8 cellular contexts compared by ENCODE assay signal in genomic region chr6:501891-502601, GRCh38.
DNase-seq lines count a peak whose midpoint lies in the region; ATAC-seq and TF ChIP-seq lines count a peak whose summit lies in the region.

No MANE protein-coding gene starts in this region.

- no peak for TF ChIP-seq CTCF in WTC11 (IDR thresholded peaks at IDR 0.05)
- no peak for TF ChIP-seq CTCF in stomach (IDR thresholded peaks at IDR 0.05)

- peak; percentile 72 for ATAC-seq in WTC11
- peak; percentile 56 for ATAC-seq in effector memory CD8-positive, alpha-beta T cell (replicated peaks)
- ATAC-seq in GM19455 (IDR thresholded peaks at IDR 0.05; ENCODE audit: unreplicated experiment), result no peak

- H3K4me1 ChIP-seq in stomach, result no peaks in the 10 kb centered on the region

- H3K36me3 Mint-ChIP-seq in WTC11, result peaks cover 8% of the 10 kb centered on the region
- peaks cover 27% of the 10 kb centered on the region for H3K36me3 Mint-ChIP-seq in effector memory CD8-positive, alpha-beta T cell (ENCODE audit: insufficient read depth)

- 69 to 82% (median 78%) methylated on average over 20 to 22 of the region's 22 CpGs for WGBS in stomach, 5 donors

- no peak overlapping the region for H3K27ac ChIP-seq in stomach

- 0 out of 2 replicates have a peak, but pooled peaks cover 5% of the 10 kb centered on the region for H3K4me1 Mint-ChIP-seq in WTC11
- H3K4me1 Mint-ChIP-seq in effector memory CD8-positive, alpha-beta T cell (ENCODE audit: low read depth in 2 of 2), result peaks cover 35 to 47% of the 10 kb centered on the region in 2 donors

- H3K4me3 ChIP-seq in H7 (ENCODE audit: insufficient read depth, low read depth, low read length), result no peak overlapping the region
- peak overlapping the region in 2 of 4 donors; percentile 3 to 26 for H3K4me3 ChIP-seq in stomach

- H3K9me3 ChIP-seq in stomach, result no peaks in the 10 kb centered on the region

- H3K27me3 ChIP-seq in H7 (ENCODE audit: control insufficient read depth, insufficient read depth, low read length), result no peaks in the 10 kb centered on the region
- no peaks in the 10 kb centered on the region for H3K27me3 ChIP-seq in stomach

- H3K9me3 Mint-ChIP-seq in WTC11, result no peaks in the 10 kb centered on the region
- no peaks in the 10 kb centered on the region for H3K9me3 Mint-ChIP-seq in effector memory CD8-positive, alpha-beta T cell

- TF ChIP-seq EP300 in stomach (IDR thresholded peaks at IDR 0.05), result no peak

- H3K4me3 Mint-ChIP-seq in WTC11, result no peak overlapping the region
- peak overlapping the region; percentile 95 for H3K4me3 Mint-ChIP-seq in effector memory CD8-positive, alpha-beta T cell

- no peak for TF ChIP-seq POLR2A in stomach (IDR thresholded peaks at IDR 0.05)

- POLR2A ChIA-PET in WTC11 (lab: Charles Lee), result no interaction called here

- CTCF ChIA-PET in WTC11 (lab: Charles Lee), result no interaction called here

- H3K36me3 ChIP-seq in H7 (replicated peaks; ENCODE audit: control insufficient read depth, insufficient read depth, low read length) (no peaks in the 10 kb centered on the region; the same call in none of the 2 replicates), stomach (peaks cover 0 to 37% (median 33%) of the 10 kb centered on the region in 4 donors)

- no peaks in the 10 kb centered on the region for H3K27me3 Mint-ChIP-seq in WTC11 (ENCODE audit: low read depth)
- H3K27me3 Mint-ChIP-seq in effector memory CD8-positive, alpha-beta T cell, result no peaks in the 10 kb centered on the region

- peak; percentile 57 for DNase-seq in H7
- no peak for DNase-seq in WTC11 (ENCODE audit: low spot score)
- DNase-seq in effector memory CD8-positive, alpha-beta T cell, result peak; percentile 12 to 39 (median 18)
- peak; percentile 60 to 77 for DNase-seq in stimulated activated CD8-positive, alpha-beta memory T cell treated with anti-CD3 and anti-CD28 coated beads, Interleukin-7, amount 100 ng/mL, for 48 hours (ENCODE audit: extremely low read depth in 1 of 2, low read depth in 1 of 2)
- DNase-seq in stomach, result no peak
- no peak for DNase-seq in CD1c-positive myeloid dendritic cell (ENCODE audit: extremely low spot score)
- DNase-seq in cerebellar nuclear complex (lab: John Stamatoyannopoulos, UW), result no peak

- no peak overlapping the region for H3K27ac Mint-ChIP-seq in WTC11
- peak overlapping the region; percentile 91 to 95 for H3K27ac Mint-ChIP-seq in effector memory CD8-positive, alpha-beta T cell

- intact Hi-C loops in stomach (cut with DNase I; ENCODE audit: low total_unique reads), result no loop called here

TF ChIP-seq in WTC11, 78 proteins besides CTCF, POLR2A, EP300 and RAD21:
- TF ChIP-seq CBFB (CRISPR knock-in tag; IDR thresholded peaks at IDR 0.05; ENCODE audit: low read depth) (no peak), RELA (CRISPR knock-in tag; IDR thresholded peaks at IDR 0.05; ENCODE audit: borderline replicate concordance) (no peak), ZNF263 (CRISPR knock-in tag; IDR thresholded peaks at IDR 0.05; ENCODE audit: low read depth) (no peak), TP53 (CRISPR knock-in tag; IDR thresholded peaks at IDR 0.05) (no peak), JAZF1 (CRISPR knock-in tag; IDR thresholded peaks at IDR 0.05) (no peak), ZNF219 (CRISPR knock-in tag; IDR thresholded peaks at IDR 0.05; ENCODE audit: borderline replicate concordance) (no peak), IRF2 (CRISPR knock-in tag; IDR thresholded peaks at IDR 0.05; ENCODE audit: borderline replicate concordance, low read depth) (no peak), FOXP1 (CRISPR knock-in tag; IDR thresholded peaks at IDR 0.05; ENCODE audit: borderline replicate concordance) (no peak)
- TF ChIP-seq, protein P1, sequence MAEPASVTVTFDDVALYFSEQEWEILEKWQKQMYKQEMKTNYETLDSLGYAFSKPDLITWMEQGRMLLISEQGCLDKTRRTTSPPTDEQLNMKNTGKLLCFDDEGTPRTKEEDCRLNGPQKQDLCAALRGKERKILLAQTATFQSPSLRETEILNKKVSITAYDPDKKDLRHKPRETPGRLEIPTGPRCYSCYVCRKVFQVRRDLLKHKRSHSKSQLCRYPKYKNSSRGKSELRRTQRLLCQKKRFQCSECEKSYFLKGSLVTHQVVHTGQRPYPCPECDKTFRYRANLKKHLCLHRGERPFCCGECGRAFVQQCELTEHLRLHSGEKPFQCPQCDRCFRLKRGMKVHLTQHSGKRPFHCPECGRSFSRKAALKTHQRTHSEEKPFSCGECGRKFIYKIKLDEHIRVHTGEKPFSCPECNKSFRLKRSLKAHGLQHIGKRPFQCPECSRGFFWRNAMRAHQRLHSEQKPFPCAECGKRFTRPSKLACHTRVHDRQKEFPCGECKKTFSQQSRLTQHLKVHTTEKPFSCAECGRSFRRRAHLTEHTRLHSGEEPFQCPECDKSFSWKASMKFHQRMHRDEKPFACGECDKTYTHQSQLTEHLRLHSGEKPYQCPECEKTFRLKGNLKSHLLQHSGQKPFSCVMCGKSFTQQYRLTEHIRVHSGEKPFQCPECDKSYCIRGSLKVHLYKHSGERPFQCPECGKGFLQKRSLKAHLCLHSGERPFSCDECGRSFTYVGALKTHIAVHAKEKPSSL (CRISPR knock-in tag; conservative IDR thresholded peaks at IDR 0.05), result no peak
- TF ChIP-seq, protein P2, sequence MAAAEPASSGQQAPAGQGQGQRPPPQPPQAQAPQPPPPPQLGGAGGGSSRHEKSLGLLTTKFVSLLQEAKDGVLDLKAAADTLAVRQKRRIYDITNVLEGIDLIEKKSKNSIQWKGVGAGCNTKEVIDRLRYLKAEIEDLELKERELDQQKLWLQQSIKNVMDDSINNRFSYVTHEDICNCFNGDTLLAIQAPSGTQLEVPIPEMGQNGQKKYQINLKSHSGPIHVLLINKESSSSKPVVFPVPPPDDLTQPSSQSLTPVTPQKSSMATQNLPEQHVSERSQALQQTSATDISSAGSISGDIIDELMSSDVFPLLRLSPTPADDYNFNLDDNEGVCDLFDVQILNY (CRISPR knock-in tag; IDR thresholded peaks at IDR 0.05), result no peak
- TF ChIP-seq, protein P3, sequence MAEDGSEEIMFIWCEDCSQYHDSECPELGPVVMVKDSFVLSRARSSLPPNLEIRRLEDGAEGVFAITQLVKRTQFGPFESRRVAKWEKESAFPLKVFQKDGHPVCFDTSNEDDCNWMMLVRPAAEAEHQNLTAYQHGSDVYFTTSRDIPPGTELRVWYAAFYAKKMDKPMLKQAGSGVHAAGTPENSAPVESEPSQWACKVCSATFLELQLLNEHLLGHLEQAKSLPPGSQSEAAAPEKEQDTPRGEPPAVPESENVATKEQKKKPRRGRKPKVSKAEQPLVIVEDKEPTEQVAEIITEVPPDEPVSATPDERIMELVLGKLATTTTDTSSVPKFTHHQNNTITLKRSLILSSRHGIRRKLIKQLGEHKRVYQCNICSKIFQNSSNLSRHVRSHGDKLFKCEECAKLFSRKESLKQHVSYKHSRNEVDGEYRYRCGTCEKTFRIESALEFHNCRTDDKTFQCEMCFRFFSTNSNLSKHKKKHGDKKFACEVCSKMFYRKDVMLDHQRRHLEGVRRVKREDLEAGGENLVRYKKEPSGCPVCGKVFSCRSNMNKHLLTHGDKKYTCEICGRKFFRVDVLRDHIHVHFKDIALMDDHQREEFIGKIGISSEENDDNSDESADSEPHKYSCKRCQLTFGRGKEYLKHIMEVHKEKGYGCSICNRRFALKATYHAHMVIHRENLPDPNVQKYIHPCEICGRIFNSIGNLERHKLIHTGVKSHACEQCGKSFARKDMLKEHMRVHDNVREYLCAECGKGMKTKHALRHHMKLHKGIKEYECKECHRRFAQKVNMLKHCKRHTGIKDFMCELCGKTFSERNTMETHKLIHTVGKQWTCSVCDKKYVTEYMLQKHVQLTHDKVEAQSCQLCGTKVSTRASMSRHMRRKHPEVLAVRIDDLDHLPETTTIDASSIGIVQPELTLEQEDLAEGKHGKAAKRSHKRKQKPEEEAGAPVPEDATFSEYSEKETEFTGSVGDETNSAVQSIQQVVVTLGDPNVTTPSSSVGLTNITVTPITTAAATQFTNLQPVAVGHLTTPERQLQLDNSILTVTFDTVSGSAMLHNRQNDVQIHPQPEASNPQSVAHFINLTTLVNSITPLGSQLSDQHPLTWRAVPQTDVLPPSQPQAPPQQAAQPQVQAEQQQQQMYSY (CRISPR knock-in tag; IDR thresholded peaks at IDR 0.05), result no peak

Comparison
In these comparisons a context has a peak if more than half of its experiments do, and no peak if none do; other contexts are left out.
1. DNase-seq: peak in H7 (single experiment), effector memory CD8-positive, alpha-beta T cell (3 of 3) and stimulated activated CD8-positive, alpha-beta memory T cell treated with anti-CD3 and anti-CD28 coated beads, Interleukin-7, amount 100 ng/mL, for 48 hours (2 of 2); none in WTC11 (single experiment), stomach (single experiment), CD1c-positive myeloid dendritic cell (single experiment) and cerebellar nuclear complex (0 of 2).